ENCODE assay signal across 9 cellular contexts in the genomic region with DNA sequence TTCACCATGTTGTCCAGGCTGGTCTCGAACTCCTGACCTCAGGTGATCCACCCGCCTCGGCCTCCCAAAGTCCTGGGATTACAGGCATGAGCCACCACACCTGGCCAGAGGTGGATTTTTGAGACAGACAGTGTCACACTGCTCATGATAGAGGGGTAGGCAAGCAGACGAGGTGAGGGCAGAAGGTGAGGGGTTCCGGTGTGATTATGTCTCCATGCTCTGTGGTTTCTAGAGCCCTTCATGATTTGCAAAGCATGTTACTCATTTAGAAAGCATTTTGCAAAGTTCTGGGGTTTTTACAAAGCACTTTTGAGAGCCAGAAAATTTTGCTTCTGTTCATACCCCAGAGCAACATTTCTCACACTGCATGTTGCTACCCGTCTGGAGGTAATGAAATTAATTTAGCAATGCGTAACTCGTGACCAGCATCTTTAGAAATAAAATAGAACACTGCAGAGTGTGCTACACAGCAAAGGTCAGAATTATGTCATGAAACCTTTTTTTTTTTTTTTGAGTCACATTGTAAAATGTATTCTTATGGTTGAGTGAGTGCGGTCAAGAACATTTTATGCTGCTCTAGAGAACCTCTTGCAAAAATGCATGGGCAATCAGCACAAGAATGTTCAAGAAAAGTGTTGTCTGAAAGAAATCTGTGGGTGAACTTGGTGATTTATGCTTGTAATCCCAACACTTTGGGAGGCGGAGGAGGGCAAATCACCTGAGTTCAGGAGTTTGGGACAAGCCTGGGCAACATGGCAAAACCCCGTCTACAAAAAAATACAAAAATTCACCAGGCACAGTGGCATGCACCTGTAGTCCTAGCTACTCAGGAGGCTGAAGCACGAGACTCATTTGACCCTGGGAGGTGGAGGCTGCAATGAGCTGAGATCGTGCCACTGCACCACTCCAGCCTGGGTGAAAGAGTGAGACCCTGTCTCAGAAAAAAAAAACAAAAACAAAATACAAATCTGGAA. TPM values are rescaled to one million over a fixed set of nuclear protein-coding genes. Genes with fewer than 3 reads are reported as not detected.
DNase-seq lines count a peak whose midpoint lies in the region; ATAC-seq and TF ChIP-seq lines count a peak whose summit lies in the region.
"Had no signal": no experiment of that assay in that cellular context is flagged by ENCODE, and none has a peak within 500 bp of the region (broad histone marks: within the 10 kb centered on the region; RNA-seq: fewer than 3 reads in every experiment).

No MANE protein-coding gene starts in this region.

- peak overlapping the region; percentile 3; the same call in 1 of the 2 replicates for H3K4me3 ChIP-seq in GM08714 (ENCODE audit: low read length)
- no peak overlapping the region for H3K4me3 ChIP-seq in lower leg skin (ENCODE audit: low read depth, poor library complexity, severe bottlenecking)
- H3K4me3 ChIP-seq: cardiac muscle cell had no signal

- peak; percentile 40 for DNase-seq in central memory CD4-positive, alpha-beta T cell
- DNase-seq in NCI-H2227 (lab: John Stamatoyannopoulos, UW; ENCODE audit: unreplicated experiment), result no peak
- no peak for DNase-seq in lower leg skin (ENCODE audit: low spot score in 2 of 2)
- no peak for DNase-seq in osteocyte (ENCODE audit: extremely low spot score, unreplicated experiment)
- no peak for DNase-seq in DMS 273 treated with DMSO at 0.1 percent for 48 hours (lab: John Stamatoyannopoulos, UW)

- no peak overlapping the region for H3K4me3 Mint-ChIP-seq in osteocyte (ENCODE audit: unreplicated experiment)

- ATAC-seq in GM21360 (IDR thresholded peaks at IDR 0.05; ENCODE audit: unreplicated experiment), result peak; percentile 64
- ATAC-seq in HG03558 (IDR thresholded peaks at IDR 0.05; ENCODE audit: extremely low read depth, unreplicated experiment), result peak; percentile 41

- TF ChIP-seq POLR2A in lower leg skin (IDR thresholded peaks at IDR 0.05), result no peak

- H3K27me3 Mint-ChIP-seq in osteocyte (ENCODE audit: unreplicated experiment), result peaks cover 8% of the 10 kb centered on the region

- no peak for TF ChIP-seq CTCF in lower leg skin (IDR thresholded peaks at IDR 0.05)
- TF ChIP-seq CTCF in osteocyte (IDR thresholded peaks at IDR 0.05), result no peak

- no peaks in the 10 kb centered on the region for H3K4me1 Mint-ChIP-seq in osteocyte (ENCODE audit: unreplicated experiment)

- no peaks in the 10 kb centered on the region for H3K9me3 Mint-ChIP-seq in osteocyte (ENCODE audit: unreplicated experiment)

- 39 to 46% methylated on average over 13 of the region's 13 CpGs for WGBS in lower leg skin, 2 donors

- intact Hi-C loops in lower leg skin (cut with DNase I; ENCODE audit: low total_unique reads), result no loop called here

- H3K36me3 Mint-ChIP-seq in osteocyte (ENCODE audit: unreplicated experiment), result no peaks in the 10 kb centered on the region

- H3K27ac Mint-ChIP-seq in osteocyte (ENCODE audit: unreplicated experiment), result no peak overlapping the region

RNA-seq across cellular contexts. Expression of gene MAP4K1, which starts 58.0 kb away (rescaled TPM):
- total RNA-seq in lower leg skin (1 to 10 TPM in 3 of 4 donors, under 1 TPM in 1; 0.80 to 9.8 (median 5.6) TPM), osteocyte (2.1 and 3.1 TPM in 2 replicates)

RNA-seq across cellular contexts. Expression of gene EIF3K, which starts 59.3 kb away (rescaled TPM):
- total RNA-seq in lower leg skin (100 to 1,000 TPM; 417 to 543 (median 453) TPM), osteocyte (258 and 262 TPM in 2 replicates)
